1 cellular context compared by ENCODE assay signal in the genomic region with DNA sequence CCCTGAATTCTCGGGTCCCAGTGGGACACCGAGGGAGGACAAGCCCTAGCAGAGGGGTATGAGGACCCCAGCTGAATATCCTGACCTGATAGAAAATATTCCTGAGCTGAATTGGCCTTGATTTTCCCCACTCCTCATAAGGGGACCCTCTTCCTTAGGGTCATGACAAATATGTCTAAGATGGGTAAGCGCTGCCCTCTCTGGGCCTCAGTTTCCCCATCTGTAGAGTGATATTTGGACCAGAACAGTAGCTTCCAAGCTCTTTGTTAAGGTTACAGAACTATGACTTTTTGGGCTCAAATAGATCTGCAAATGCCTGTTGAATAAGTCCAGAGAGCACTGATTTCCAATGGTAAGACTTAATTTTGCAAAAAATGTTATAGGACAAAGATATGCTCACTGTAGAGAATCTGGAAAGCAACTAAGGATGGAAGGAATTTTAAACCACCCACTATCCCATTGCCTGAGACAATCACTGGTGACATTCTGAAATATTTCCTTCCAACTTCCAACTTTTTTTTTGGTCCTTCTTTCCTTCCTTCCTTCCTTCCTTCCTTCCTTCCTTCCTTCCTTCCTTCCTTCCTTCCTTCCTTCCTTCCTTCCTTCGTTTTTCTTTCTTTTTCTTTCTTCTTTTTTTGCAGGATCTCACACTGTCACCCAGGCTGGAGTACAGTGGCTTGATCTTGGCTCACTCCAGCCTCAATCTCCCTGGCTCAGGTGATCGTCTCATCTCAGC.
TF ChIP-seq lines count a peak whose summit lies in the region.

No MANE protein-coding gene starts in this region.

TF ChIP-seq in GM23338, 12 proteins besides CTCF, POLR2A, EP300 and RAD21 (continued from another document):
- TF ChIP-seq, protein P1, sequence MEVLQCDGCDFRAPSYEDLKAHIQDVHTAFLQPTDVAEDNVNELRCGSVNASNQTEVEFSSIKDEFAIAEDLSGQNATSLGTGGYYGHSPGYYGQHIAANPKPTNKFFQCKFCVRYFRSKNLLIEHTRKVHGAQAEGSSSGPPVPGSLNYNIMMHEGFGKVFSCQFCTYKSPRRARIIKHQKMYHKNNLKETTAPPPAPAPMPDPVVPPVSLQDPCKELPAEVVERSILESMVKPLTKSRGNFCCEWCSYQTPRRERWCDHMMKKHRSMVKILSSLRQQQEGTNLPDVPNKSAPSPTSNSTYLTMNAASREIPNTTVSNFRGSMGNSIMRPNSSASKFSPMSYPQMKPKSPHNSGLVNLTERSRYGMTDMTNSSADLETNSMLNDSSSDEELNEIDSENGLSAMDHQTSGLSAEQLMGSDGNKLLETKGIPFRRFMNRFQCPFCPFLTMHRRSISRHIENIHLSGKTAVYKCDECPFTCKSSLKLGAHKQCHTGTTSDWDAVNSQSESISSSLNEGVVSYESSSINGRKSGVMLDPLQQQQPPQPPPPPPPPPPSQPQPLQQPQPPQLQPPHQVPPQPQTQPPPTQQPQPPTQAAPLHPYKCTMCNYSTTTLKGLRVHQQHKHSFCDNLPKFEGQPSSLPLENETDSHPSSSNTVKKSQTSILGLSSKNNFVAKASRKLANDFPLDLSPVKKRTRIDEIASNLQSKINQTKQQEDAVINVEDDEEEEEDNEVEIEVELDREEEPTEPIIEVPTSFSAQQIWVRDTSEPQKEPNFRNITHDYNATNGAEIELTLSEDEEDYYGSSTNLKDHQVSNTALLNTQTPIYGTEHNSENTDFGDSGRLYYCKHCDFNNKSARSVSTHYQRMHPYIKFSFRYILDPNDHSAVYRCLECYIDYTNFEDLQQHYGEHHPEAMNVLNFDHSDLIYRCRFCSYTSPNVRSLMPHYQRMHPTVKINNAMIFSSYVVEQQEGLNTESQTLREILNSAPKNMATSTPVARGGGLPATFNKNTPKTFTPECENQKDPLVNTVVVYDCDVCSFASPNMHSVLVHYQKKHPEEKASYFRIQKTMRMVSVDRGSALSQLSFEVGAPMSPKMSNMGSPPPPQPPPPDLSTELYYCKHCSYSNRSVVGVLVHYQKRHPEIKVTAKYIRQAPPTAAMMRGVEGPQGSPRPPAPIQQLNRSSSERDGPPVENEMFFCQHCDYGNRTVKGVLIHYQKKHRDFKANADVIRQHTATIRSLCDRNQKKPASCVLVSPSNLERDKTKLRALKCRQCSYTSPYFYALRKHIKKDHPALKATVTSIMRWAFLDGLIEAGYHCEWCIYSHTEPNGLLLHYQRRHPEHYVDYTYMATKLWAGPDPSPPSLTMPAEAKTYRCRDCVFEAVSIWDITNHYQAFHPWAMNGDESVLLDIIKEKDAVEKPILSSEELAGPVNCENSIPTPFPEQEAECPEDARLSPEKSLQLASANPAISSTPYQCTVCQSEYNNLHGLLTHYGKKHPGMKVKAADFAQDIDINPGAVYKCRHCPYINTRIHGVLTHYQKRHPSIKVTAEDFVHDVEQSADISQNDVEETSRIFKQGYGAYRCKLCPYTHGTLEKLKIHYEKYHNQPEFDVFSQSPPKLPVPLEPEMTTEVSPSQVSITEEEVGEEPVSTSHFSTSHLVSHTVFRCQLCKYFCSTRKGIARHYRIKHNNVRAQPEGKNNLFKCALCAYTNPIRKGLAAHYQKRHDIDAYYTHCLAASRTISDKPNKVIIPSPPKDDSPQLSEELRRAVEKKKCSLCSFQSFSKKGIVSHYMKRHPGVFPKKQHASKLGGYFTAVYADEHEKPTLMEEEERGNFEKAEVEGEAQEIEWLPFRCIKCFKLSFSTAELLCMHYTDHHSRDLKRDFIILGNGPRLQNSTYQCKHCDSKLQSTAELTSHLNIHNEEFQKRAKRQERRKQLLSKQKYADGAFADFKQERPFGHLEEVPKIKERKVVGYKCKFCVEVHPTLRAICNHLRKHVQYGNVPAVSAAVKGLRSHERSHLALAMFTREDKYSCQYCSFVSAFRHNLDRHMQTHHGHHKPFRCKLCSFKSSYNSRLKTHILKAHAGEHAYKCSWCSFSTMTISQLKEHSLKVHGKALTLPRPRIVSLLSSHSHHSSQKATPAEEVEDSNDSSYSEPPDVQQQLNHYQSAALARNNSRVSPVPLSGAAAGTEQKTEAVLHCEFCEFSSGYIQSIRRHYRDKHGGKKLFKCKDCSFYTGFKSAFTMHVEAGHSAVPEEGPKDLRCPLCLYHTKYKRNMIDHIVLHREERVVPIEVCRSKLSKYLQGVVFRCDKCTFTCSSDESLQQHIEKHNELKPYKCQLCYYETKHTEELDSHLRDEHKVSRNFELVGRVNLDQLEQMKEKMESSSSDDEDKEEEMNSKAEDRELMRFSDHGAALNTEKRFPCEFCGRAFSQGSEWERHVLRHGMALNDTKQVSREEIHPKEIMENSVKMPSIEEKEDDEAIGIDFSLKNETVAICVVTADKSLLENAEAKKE (CRISPR knock-in tag; IDR thresholded peaks at IDR 0.05) = no peak
- TF ChIP-seq, protein P2, sequence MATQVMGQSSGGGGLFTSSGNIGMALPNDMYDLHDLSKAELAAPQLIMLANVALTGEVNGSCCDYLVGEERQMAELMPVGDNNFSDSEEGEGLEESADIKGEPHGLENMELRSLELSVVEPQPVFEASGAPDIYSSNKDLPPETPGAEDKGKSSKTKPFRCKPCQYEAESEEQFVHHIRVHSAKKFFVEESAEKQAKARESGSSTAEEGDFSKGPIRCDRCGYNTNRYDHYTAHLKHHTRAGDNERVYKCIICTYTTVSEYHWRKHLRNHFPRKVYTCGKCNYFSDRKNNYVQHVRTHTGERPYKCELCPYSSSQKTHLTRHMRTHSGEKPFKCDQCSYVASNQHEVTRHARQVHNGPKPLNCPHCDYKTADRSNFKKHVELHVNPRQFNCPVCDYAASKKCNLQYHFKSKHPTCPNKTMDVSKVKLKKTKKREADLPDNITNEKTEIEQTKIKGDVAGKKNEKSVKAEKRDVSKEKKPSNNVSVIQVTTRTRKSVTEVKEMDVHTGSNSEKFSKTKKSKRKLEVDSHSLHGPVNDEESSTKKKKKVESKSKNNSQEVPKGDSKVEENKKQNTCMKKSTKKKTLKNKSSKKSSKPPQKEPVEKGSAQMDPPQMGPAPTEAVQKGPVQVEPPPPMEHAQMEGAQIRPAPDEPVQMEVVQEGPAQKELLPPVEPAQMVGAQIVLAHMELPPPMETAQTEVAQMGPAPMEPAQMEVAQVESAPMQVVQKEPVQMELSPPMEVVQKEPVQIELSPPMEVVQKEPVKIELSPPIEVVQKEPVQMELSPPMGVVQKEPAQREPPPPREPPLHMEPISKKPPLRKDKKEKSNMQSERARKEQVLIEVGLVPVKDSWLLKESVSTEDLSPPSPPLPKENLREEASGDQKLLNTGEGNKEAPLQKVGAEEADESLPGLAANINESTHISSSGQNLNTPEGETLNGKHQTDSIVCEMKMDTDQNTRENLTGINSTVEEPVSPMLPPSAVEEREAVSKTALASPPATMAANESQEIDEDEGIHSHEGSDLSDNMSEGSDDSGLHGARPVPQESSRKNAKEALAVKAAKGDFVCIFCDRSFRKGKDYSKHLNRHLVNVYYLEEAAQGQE (IDR thresholded peaks at IDR 0.05; ENCODE audit: unreplicated experiment) = no peak
- no peak for TF ChIP-seq EZH2 (IDR thresholded peaks at IDR 0.05; ENCODE audit: low read depth, unreplicated experiment)
- no peak for TF ChIP-seq STAT1 (IDR thresholded peaks at IDR 0.05; ENCODE audit: unreplicated experiment)
- TF ChIP-seq EZH2phosphoT487 (IDR thresholded peaks at IDR 0.05; ENCODE audit: unreplicated experiment) = no peak
